In the genomic region with DNA sequence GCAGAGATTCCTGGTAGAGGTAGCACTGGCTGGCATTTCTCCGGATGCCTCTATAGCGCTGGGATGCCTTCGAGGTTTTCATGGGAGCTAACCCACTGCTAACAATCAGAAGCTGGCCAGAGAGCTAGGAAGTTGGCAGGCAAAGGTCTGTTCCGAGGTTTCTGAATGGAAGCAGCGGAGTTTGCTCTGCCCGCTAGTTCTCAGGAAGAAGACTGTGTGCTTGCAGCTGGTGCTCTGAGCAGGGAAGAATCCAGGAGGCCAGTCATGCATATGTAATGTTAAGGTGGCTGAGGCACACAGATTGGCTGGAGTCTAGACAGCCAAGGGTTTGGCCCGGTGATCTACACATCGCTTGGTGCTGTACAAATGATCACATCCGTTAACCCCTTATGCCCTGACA, we compare ENCODE assay signal across 1 cellular context.
TF ChIP-seq lines count a peak whose summit lies in the region.

A gene (minus strand): TSS at position 218 of the 400 bp plus-strand sequence. CDS start 136 bp downstream, at position 82.

TF ChIP-seq in GM23338, 12 proteins besides CTCF, POLR2A, EP300 and RAD21 (continued from another document):
- TF ChIP-seq, protein P1, sequence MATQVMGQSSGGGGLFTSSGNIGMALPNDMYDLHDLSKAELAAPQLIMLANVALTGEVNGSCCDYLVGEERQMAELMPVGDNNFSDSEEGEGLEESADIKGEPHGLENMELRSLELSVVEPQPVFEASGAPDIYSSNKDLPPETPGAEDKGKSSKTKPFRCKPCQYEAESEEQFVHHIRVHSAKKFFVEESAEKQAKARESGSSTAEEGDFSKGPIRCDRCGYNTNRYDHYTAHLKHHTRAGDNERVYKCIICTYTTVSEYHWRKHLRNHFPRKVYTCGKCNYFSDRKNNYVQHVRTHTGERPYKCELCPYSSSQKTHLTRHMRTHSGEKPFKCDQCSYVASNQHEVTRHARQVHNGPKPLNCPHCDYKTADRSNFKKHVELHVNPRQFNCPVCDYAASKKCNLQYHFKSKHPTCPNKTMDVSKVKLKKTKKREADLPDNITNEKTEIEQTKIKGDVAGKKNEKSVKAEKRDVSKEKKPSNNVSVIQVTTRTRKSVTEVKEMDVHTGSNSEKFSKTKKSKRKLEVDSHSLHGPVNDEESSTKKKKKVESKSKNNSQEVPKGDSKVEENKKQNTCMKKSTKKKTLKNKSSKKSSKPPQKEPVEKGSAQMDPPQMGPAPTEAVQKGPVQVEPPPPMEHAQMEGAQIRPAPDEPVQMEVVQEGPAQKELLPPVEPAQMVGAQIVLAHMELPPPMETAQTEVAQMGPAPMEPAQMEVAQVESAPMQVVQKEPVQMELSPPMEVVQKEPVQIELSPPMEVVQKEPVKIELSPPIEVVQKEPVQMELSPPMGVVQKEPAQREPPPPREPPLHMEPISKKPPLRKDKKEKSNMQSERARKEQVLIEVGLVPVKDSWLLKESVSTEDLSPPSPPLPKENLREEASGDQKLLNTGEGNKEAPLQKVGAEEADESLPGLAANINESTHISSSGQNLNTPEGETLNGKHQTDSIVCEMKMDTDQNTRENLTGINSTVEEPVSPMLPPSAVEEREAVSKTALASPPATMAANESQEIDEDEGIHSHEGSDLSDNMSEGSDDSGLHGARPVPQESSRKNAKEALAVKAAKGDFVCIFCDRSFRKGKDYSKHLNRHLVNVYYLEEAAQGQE (IDR thresholded peaks at IDR 0.05; ENCODE audit: unreplicated experiment), result no peak
